ENCODE assay signal across 26 cellular contexts in the genomic region with DNA sequence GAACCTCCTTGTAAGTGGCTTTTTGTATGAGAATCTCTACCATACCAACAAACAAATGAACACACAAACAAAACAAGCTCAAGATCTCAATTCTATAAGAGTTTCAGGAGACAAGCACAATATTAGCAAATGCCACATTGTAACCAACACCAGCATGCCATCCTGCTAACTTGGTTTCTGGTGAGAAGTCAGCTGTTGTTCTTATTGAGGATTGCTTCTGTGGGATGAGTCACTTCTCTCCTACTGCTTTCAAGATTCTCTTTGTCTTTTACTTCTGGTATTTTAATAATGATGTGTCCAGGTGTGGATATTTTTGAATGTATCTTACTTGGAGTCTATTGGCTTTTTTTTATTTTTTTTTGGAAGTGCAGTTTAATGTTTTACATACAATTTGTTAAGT.
DNase-seq lines count a peak whose midpoint lies in the region; ATAC-seq, FAIRE-seq and TF ChIP-seq lines count a peak whose summit lies in the region.
"Had no signal": no experiment of that assay in that cellular context is flagged by ENCODE, and none has a peak within 500 bp of the region (broad histone marks: within the 10 kb centered on the region; RNA-seq: fewer than 3 reads in every experiment).

No MANE protein-coding gene starts in this region.

- peaks cover 20% of the 10 kb centered on the region for H3K36me3 Mint-ChIP-seq in osteocyte (ENCODE audit: unreplicated experiment)
- H3K36me3 Mint-ChIP-seq: naive thymus-derived CD8-positive, alpha-beta T cell had no signal

- no peak overlapping the region for H3K27ac ChIP-seq in ovary
- H3K27ac ChIP-seq: adrenal gland; BLaER1 treated with 17β-estradiol and CSF1 and Interleukin-3, amounts not matched to agents 10 nM and 100 nM; pancreas; right atrium auricular region; RWPE1; upper lobe of left lung had no signal

- H3K27ac Mint-ChIP-seq in osteocyte (ENCODE audit: unreplicated experiment): no peak overlapping the region
- H3K27ac Mint-ChIP-seq: naive thymus-derived CD8-positive, alpha-beta T cell had no signal

- H3K4me3 ChIP-seq in bronchial epithelial cell (ENCODE audit: low read depth, low read length) (no peak overlapping the region), ovary (no peak overlapping the region)
- H3K4me3 ChIP-seq: adrenal gland; BLaER1 treated with 17β-estradiol and CSF1 and Interleukin-3, amounts not matched to agents 10 nM and 100 nM; pancreas; right atrium auricular region; upper lobe of left lung had no signal

- H3K36me3 ChIP-seq in bronchial epithelial cell (ENCODE audit: control insufficient read depth, insufficient read depth, low read length) (no peaks in the 10 kb centered on the region), ovary (no peaks in the 10 kb centered on the region)
- H3K36me3 ChIP-seq: adrenal gland; BLaER1 treated with 17β-estradiol and CSF1 and Interleukin-3, amounts not matched to agents 10 nM and 100 nM; pancreas; right atrium auricular region; upper lobe of left lung had no signal

- ATAC-seq in GM19467 (IDR thresholded peaks at IDR 0.05; ENCODE audit: unreplicated experiment): no peak
- ATAC-seq: left colon; naive thymus-derived CD8-positive, alpha-beta T cell; pancreas had no signal

- H3K4me1 ChIP-seq in ovary (ENCODE audit: insufficient read depth): no peaks in the 10 kb centered on the region
- H3K4me1 ChIP-seq: BLaER1 treated with 17β-estradiol and CSF1 and Interleukin-3, amounts not matched to agents 10 nM and 100 nM; pancreas; right atrium auricular region; upper lobe of left lung had no signal

- H3K27me3 Mint-ChIP-seq in osteocyte (ENCODE audit: unreplicated experiment): no peaks in the 10 kb centered on the region
- H3K27me3 Mint-ChIP-seq: naive thymus-derived CD8-positive, alpha-beta T cell had no signal

- no peak for TF ChIP-seq CTCF in bronchial epithelial cell (IDR thresholded peaks at IDR 0.05; ENCODE audit: insufficient read depth, low read length, severe bottlenecking)
- TF ChIP-seq CTCF in osteocyte (IDR thresholded peaks at IDR 0.05): no peak
- no peak for TF ChIP-seq CTCF in ovary (IDR thresholded peaks at IDR 0.05)

- no peak for TF ChIP-seq EP300 in ovary (IDR thresholded peaks at IDR 0.05)

- no peak for TF ChIP-seq POLR2A in ovary (IDR thresholded peaks at IDR 0.05)

- no peak for FAIRE-seq in bronchial epithelial cell (lab: Jason Lieb, UNC)
- FAIRE-seq: H1, pancreas had no signal

- no peaks in the 10 kb centered on the region for H3K9me3 ChIP-seq in ovary
- H3K9me3 ChIP-seq: adrenal gland, pancreas, right atrium auricular region, SK-N-SH, upper lobe of left lung had no signal

- DNase-seq in EH (ENCODE audit: low read depth) (peak; percentile 22), M059J (ENCODE audit: low read depth) (peak; percentile 18), bronchial epithelial cell (ENCODE audit: low read depth) (peak; percentile 44), iris pigment epithelial cell (ENCODE audit: low read depth) (peak; percentile 39), osteocyte (ENCODE audit: extremely low spot score, unreplicated experiment) (no peak), ovary (no peak)
- DNase-seq in activated effector memory CD4-positive, alpha-beta T cell treated with anti-CD3 and anti-CD28 coated beads, Interleukin-2, amount 50 U/mL, for 16 hours: no peak
- DNase-seq: ACHN; activated CD4-positive, alpha-beta T cell treated with anti-CD3 and anti-CD28 coated beads, Interleukin-2, amount 50 U/mL, for 48 hours; adrenal gland; Calu3; central memory CD4-positive, alpha-beta T cell; effector CD4-positive, alpha-beta T cell; left colon; naive thymus-derived CD8-positive, alpha-beta T cell; NCI-H2171 treated with DMSO at 0.1 percent for 48 hours; NCI-H526 treated with DMSO at 0.1 percent for 48 hours; pancreas; SK-N-SH; stimulated activated CD4-positive, alpha-beta T cell treated with anti-CD3 and anti-CD28 coated beads, Interleukin-12 subunit alpha, Interleukin-12 subunit beta, amount 100 ng/mL, for 4 hours; upper lobe of left lung had no signal

- H3K4me3 Mint-ChIP-seq in osteocyte (ENCODE audit: unreplicated experiment): no peak overlapping the region
- H3K4me3 Mint-ChIP-seq: naive thymus-derived CD8-positive, alpha-beta T cell had no signal

- H3K4me1 Mint-ChIP-seq in osteocyte (ENCODE audit: unreplicated experiment): peaks cover 21% of the 10 kb centered on the region
- H3K4me1 Mint-ChIP-seq: naive thymus-derived CD8-positive, alpha-beta T cell had no signal

- intact Hi-C loops in ovary (cut with DNase I): no loop called here

- H3K27me3 ChIP-seq in bronchial epithelial cell (ENCODE audit: control insufficient read depth, insufficient read depth, low read length) (no peaks in the 10 kb centered on the region), ovary (no peaks in the 10 kb centered on the region)
- H3K27me3 ChIP-seq: adrenal gland; BLaER1 treated with 17β-estradiol and CSF1 and Interleukin-3, amounts not matched to agents 10 nM and 100 nM; pancreas; right atrium auricular region; upper lobe of left lung had no signal

- peaks cover 14% of the 10 kb centered on the region for H3K9me3 Mint-ChIP-seq in osteocyte (ENCODE audit: unreplicated experiment)

Comparison
In these comparisons a context has a peak if more than half of its experiments do, and no peak if none do; other contexts are left out.
1. DNase-seq: peak in EH (single experiment), M059J (single experiment), bronchial epithelial cell (single experiment) and iris pigment epithelial cell (single experiment); none in osteocyte (single experiment), activated effector memory CD4-positive, alpha-beta T cell treated with anti-CD3 and anti-CD28 coated beads, Interleukin-2, amount 50 U/mL, for 16 hours (single experiment) and ovary (0 of 5).